Comparison of ENCODE assay signal across 11 cellular contexts in the genomic region with DNA sequence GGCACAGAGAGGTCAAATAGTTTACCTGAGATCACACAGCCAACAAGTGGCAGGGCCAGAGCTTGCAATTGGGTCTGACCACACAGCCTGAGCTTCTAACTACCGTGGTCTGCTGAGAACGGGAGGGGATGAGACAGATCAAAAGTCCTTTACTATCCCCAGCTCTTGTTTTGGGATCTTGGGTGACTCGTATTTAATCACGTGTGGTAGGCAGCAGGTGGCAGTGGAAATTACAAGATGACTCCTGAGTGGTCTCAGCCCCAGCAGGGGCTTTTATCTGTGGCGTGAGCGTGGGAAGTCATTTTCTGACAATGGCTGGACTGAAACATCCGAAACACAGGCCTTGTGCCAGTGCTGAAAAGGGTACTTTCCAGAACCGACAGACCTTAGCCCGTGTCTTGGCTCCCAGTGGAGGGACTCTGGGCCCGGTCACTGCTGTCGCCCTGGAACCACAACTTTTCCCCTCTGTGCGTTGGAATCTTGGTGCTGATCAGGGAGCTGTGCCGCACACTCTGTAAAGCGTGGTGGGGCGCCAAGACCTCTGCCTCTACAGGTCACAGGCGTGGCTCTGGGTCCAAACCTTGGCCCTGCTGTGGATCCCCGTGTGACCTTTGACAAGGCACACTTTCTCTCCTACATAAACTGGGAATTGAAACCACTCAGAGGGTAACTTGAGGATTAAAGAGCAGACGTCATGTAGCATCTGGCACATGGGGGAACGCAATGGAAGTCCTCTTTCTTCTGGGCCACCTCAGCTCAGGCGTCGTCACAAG. TPM values are rescaled to one million over a fixed set of nuclear protein-coding genes. Genes with fewer than 3 reads are reported as not detected.
DNase-seq lines count a peak whose midpoint lies in the region; ATAC-seq and TF ChIP-seq lines count a peak whose summit lies in the region.
"Had no signal": no experiment of that assay in that cellular context is flagged by ENCODE, and none has a peak within 500 bp of the region (broad histone marks: within the 10 kb centered on the region; RNA-seq: fewer than 3 reads in every experiment).

No MANE protein-coding gene starts in this region.

- H3K27me3 Mint-ChIP-seq in activated T-cell treated with anti-CD3 and anti-CD28 coated beads, Interleukin-2, amount 50 U/mL, for 24 hours, result no peaks in the 10 kb centered on the region

- H3K9me3 ChIP-seq in gastroesophageal sphincter (no peaks in the 10 kb centered on the region), thyroid gland (no peaks in the 10 kb centered on the region)

- TF ChIP-seq CTCF in gastroesophageal sphincter (IDR thresholded peaks at IDR 0.05), result no peak
- no peak for TF ChIP-seq CTCF in thyroid gland (IDR thresholded peaks at IDR 0.05)

- no peak for DNase-seq in activated T-cell treated with anti-CD3 and anti-CD28 coated beads, Interleukin-2, amount 50 U/mL, for 24 hours
- DNase-seq in activated T-cell treated with anti-CD3 and anti-CD28 coated beads, Interleukin-2, amount 50 U/mL, for 1 hour, result no peak
- DNase-seq in thyroid gland (peak in 1 of 2 donors; percentile 49), NCI-H2029 (lab: John Stamatoyannopoulos, UW) (no peak), epidermal melanocyte (ENCODE audit: insufficient read length, low spot score) (no peak)
- no peak for DNase-seq in stimulated activated CD4-positive, alpha-beta T cell treated with anti-CD3 and anti-CD28 coated beads, Interleukin-4, amount 100 ng/mL, for 4 hours
- DNase-seq: NCI-H1105 treated with DMSO at 0.1 percent for 48 hours had no signal

- H3K27me3 ChIP-seq in gastroesophageal sphincter (peaks cover 8% of the 10 kb centered on the region), thyroid gland (no peaks in the 10 kb centered on the region)

- H3K27ac Mint-ChIP-seq in activated T-cell treated with anti-CD3 and anti-CD28 coated beads, Interleukin-2, amount 50 U/mL, for 24 hours, result peak overlapping the region; percentile 75
- H3K27ac Mint-ChIP-seq: nephron had no signal

- TF ChIP-seq EP300 in gastroesophageal sphincter (IDR thresholded peaks at IDR 0.05), result no peak

- H3K36me3 ChIP-seq in gastroesophageal sphincter, result peaks cover 0 to 47% of the 10 kb centered on the region in 2 donors
- no peaks in the 10 kb centered on the region for H3K36me3 ChIP-seq in thyroid gland

- peaks cover 48% of the 10 kb centered on the region for H3K4me1 Mint-ChIP-seq in activated T-cell treated with anti-CD3 and anti-CD28 coated beads, Interleukin-2, amount 50 U/mL, for 24 hours (ENCODE audit: low read depth)

- intact Hi-C loops in thyroid gland (cut with DNase I), result no loop called here

- WGBS in gastroesophageal sphincter (ENCODE audit: low coverage in 1 of 2), 2 donors, result 75 to 83% methylated on average over 5 to 9 of the region's 21 CpGs
- whole genome bisulfite sequencing in thyroid gland, 2 donors, result 77 to 81% methylated on average over 20 to 21 of the region's 21 CpGs

- H3K4me1 ChIP-seq in gastroesophageal sphincter, result no peaks in the 10 kb centered on the region
- peaks cover 0 to 14% of the 10 kb centered on the region in 2 donors for H3K4me1 ChIP-seq in thyroid gland

- TF ChIP-seq POLR2A in gastroesophageal sphincter (IDR thresholded peaks at IDR 0.05) (no peak), thyroid gland (IDR thresholded peaks at IDR 0.05) (no peak)

- peak overlapping the region in 1 of 4 donors; percentile 45 for H3K27ac ChIP-seq in gastroesophageal sphincter
- H3K27ac ChIP-seq in thyroid gland, result peak overlapping the region; percentile 8 to 49 (median 34)
- H3K27ac ChIP-seq: C4-2B had no signal

- no peaks in the 10 kb centered on the region for H3K9me3 Mint-ChIP-seq in activated T-cell treated with anti-CD3 and anti-CD28 coated beads, Interleukin-2, amount 50 U/mL, for 24 hours
- H3K9me3 Mint-ChIP-seq: nephron had no signal

- H3K4me3 Mint-ChIP-seq in activated T-cell treated with anti-CD3 and anti-CD28 coated beads, Interleukin-2, amount 50 U/mL, for 24 hours, result no peak overlapping the region
- H3K4me3 Mint-ChIP-seq: nephron had no signal

- peaks cover 80% of the 10 kb centered on the region for H3K36me3 Mint-ChIP-seq in activated T-cell treated with anti-CD3 and anti-CD28 coated beads, Interleukin-2, amount 50 U/mL, for 24 hours (ENCODE audit: low read depth)

- peak; percentile 28 for ATAC-seq in HG03558 (IDR thresholded peaks at IDR 0.05; ENCODE audit: extremely low read depth, unreplicated experiment)
- peak; percentile 15 for ATAC-seq in gastroesophageal sphincter

- H3K4me3 ChIP-seq in gastroesophageal sphincter (no peak overlapping the region), thyroid gland (replicated peaks in 1 of 3) (no peak overlapping the region)

RNA-seq across cellular contexts. Expression of a gene that starts 12.0 kb away (rescaled TPM):
- 10 to 100 TPM in 3 of 4 donors, 1 to 10 TPM in 1; 5.6 to 23.8 (median 17.7) TPM for total RNA-seq in gastroesophageal sphincter
- total RNA-seq in thyroid gland, result 10 to 100 TPM; 20.1 to 36.0 (median 25.0) TPM

RNA-seq across cellular contexts. Expression of a gene that starts 30.0 kb away (rescaled TPM):
- total RNA-seq in gastroesophageal sphincter, result 10 to 100 TPM; 21.3 to 26.5 (median 22.0) TPM
- total RNA-seq in thyroid gland, result 10 to 100 TPM; 42.4 to 70.5 (median 60.4) TPM

RNA-seq across cellular contexts. Expression of a gene that starts 50.4 kb away (rescaled TPM):
- total RNA-seq in gastroesophageal sphincter (1 to 10 TPM in 1 of 4 donors, under 1 TPM in 1, not detected in 2; 0.31 to 1.1 TPM), thyroid gland (10 to 100 TPM; 22.3 to 37.8 (median 26.9) TPM)

RNA-seq across cellular contexts. Expression of a gene that starts 53.8 kb away (rescaled TPM):
- total RNA-seq in gastroesophageal sphincter, result 10 to 100 TPM; 38.6 to 55.1 (median 41.0) TPM
- total RNA-seq in thyroid gland, result 10 to 100 TPM; 29.2 to 34.8 (median 33.1) TPM

Comparison
In these comparisons a context has a peak if more than half of its experiments do, and no peak if none do; other contexts are left out.
1. RNA of a gene that starts 50.4 kb away (total RNA-seq): 22.3 to 37.8 TPM in thyroid gland; 0.31 to 1.1 TPM in gastroesophageal sphincter; every median in the first group is over 10 times any median in the second.